1 cellular context compared by ENCODE assay signal in genomic region chr11:40328890-40329617, GRCh38.
TF ChIP-seq lines count a peak whose summit lies in the region.

No MANE protein-coding gene starts in this region.

TF ChIP-seq in HepG2, 621 proteins besides CTCF, POLR2A, EP300 and RAD21 (continued from another document and continues in another):
- TF ChIP-seq, protein P1, sequence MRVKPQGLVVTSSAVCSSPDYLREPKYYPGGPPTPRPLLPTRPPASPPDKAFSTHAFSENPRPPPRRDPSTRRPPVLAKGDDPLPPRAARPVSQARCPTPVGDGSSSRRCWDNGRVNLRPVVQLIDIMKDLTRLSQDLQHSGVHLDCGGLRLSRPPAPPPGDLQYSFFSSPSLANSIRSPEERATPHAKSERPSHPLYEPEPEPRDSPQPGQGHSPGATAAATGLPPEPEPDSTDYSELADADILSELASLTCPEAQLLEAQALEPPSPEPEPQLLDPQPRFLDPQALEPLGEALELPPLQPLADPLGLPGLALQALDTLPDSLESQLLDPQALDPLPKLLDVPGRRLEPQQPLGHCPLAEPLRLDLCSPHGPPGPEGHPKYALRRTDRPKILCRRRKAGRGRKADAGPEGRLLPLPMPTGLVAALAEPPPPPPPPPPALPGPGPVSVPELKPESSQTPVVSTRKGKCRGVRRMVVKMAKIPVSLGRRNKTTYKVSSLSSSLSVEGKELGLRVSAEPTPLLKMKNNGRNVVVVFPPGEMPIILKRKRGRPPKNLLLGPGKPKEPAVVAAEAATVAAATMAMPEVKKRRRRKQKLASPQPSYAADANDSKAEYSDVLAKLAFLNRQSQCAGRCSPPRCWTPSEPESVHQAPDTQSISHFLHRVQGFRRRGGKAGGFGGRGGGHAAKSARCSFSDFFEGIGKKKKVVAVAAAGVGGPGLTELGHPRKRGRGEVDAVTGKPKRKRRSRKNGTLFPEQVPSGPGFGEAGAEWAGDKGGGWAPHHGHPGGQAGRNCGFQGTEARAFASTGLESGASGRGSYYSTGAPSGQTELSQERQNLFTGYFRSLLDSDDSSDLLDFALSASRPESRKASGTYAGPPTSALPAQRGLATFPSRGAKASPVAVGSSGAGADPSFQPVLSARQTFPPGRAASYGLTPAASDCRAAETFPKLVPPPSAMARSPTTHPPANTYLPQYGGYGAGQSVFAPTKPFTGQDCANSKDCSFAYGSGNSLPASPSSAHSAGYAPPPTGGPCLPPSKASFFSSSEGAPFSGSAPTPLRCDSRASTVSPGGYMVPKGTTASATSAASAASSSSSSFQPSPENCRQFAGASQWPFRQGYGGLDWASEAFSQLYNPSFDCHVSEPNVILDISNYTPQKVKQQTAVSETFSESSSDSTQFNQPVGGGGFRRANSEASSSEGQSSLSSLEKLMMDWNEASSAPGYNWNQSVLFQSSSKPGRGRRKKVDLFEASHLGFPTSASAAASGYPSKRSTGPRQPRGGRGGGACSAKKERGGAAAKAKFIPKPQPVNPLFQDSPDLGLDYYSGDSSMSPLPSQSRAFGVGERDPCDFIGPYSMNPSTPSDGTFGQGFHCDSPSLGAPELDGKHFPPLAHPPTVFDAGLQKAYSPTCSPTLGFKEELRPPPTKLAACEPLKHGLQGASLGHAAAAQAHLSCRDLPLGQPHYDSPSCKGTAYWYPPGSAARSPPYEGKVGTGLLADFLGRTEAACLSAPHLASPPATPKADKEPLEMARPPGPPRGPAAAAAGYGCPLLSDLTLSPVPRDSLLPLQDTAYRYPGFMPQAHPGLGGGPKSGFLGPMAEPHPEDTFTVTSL (CRISPR knock-in tag; IDR thresholded peaks at IDR 0.05; ENCODE audit: borderline replicate concordance): peak; percentile 57; the same call in 1 of the 2 replicates
- no peak for TF ChIP-seq HOXA3 (CRISPR knock-in tag; IDR thresholded peaks at IDR 0.05)
- no peak for TF ChIP-seq ZNF800 (CRISPR knock-in tag; IDR thresholded peaks at IDR 0.05)
- no peak for TF ChIP-seq U2AF1 (optimal IDR thresholded peaks at IDR 0.05; ENCODE audit: low read depth, low read length)
- no peak for TF ChIP-seq THAP7 (CRISPR knock-in tag; IDR thresholded peaks at IDR 0.05)
- no peak for TF ChIP-seq MLLT10 (CRISPR knock-in tag; IDR thresholded peaks at IDR 0.05)
- no peak for TF ChIP-seq FOXP1 (IDR thresholded peaks at IDR 0.05)
- peak; percentile 60; the same call in 1 of the 2 replicates for TF ChIP-seq FOXP1 (CRISPR knock-in tag; IDR thresholded peaks at IDR 0.05)
- TF ChIP-seq MBD4 (IDR thresholded peaks at IDR 0.05; ENCODE audit: borderline replicate concordance, low read length): no peak
- TF ChIP-seq ZNF788 (CRISPR knock-in tag; IDR thresholded peaks at IDR 0.05; ENCODE audit: borderline replicate concordance): no peak
- no peak for TF ChIP-seq ZNF446 (CRISPR knock-in tag; IDR thresholded peaks at IDR 0.05)
- TF ChIP-seq, protein P2, sequence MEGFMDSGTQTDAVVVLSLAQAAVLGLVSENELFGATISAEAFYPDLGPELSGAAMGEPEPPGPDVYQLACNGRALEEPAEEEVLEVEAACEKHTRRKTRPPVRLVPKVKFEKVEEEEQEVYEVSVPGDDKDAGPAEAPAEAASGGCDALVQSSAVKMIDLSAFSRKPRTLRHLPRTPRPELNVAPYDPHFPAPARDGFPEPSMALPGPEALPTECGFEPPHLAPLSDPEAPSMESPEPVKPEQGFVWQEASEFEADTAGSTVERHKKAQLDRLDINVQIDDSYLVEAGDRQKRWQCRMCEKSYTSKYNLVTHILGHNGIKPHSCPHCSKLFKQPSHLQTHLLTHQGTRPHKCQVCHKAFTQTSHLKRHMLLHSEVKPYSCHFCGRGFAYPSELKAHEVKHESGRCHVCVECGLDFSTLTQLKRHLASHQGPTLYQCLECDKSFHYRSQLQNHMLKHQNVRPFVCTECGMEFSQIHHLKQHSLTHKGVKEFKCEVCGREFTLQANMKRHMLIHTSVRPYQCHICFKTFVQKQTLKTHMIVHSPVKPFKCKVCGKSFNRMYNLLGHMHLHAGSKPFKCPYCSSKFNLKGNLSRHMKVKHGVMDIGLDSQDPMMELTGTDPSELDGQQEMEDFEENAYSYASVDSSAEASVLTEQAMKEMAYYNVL (CRISPR knock-in tag; IDR thresholded peaks at IDR 0.05; ENCODE audit: borderline replicate concordance): no peak
- peak; percentile 25; the same call in 1 of the 2 replicates for TF ChIP-seq HMG20A (CRISPR knock-in tag; IDR thresholded peaks at IDR 0.05; ENCODE audit: borderline replicate concordance)
- TF ChIP-seq FOXK1 (CRISPR knock-in tag; IDR thresholded peaks at IDR 0.05; ENCODE audit: borderline replicate concordance, low read depth): peak; percentile 46; the same call in 1 of the 2 replicates
- TF ChIP-seq STAT6 (CRISPR knock-in tag; IDR thresholded peaks at IDR 0.05; ENCODE audit: borderline replicate concordance): no peak
- TF ChIP-seq ZMYM4 (CRISPR knock-in tag; IDR thresholded peaks at IDR 0.05): no peak
- TF ChIP-seq KDM4B (CRISPR knock-in tag; IDR thresholded peaks at IDR 0.05): no peak
- TF ChIP-seq DR1 (CRISPR knock-in tag; IDR thresholded peaks at IDR 0.05): no peak
- no peak for TF ChIP-seq ZNF772 (CRISPR knock-in tag; IDR thresholded peaks at IDR 0.05)
- TF ChIP-seq ARNTL (CRISPR knock-in tag; IDR thresholded peaks at IDR 0.05): 0 out of 2 replicates have a peak, but pooled peaks have one; percentile 21
- no peak for TF ChIP-seq SMARCE1 (IDR thresholded peaks at IDR 0.05; ENCODE audit: borderline replicate concordance)
- peak; percentile 31; the same call in 1 of the 2 replicates for TF ChIP-seq GABPB1 (CRISPR knock-in tag; IDR thresholded peaks at IDR 0.05)
- no peak for TF ChIP-seq KLF11 (CRISPR knock-in tag; IDR thresholded peaks at IDR 0.05)
- TF ChIP-seq, protein P3, sequence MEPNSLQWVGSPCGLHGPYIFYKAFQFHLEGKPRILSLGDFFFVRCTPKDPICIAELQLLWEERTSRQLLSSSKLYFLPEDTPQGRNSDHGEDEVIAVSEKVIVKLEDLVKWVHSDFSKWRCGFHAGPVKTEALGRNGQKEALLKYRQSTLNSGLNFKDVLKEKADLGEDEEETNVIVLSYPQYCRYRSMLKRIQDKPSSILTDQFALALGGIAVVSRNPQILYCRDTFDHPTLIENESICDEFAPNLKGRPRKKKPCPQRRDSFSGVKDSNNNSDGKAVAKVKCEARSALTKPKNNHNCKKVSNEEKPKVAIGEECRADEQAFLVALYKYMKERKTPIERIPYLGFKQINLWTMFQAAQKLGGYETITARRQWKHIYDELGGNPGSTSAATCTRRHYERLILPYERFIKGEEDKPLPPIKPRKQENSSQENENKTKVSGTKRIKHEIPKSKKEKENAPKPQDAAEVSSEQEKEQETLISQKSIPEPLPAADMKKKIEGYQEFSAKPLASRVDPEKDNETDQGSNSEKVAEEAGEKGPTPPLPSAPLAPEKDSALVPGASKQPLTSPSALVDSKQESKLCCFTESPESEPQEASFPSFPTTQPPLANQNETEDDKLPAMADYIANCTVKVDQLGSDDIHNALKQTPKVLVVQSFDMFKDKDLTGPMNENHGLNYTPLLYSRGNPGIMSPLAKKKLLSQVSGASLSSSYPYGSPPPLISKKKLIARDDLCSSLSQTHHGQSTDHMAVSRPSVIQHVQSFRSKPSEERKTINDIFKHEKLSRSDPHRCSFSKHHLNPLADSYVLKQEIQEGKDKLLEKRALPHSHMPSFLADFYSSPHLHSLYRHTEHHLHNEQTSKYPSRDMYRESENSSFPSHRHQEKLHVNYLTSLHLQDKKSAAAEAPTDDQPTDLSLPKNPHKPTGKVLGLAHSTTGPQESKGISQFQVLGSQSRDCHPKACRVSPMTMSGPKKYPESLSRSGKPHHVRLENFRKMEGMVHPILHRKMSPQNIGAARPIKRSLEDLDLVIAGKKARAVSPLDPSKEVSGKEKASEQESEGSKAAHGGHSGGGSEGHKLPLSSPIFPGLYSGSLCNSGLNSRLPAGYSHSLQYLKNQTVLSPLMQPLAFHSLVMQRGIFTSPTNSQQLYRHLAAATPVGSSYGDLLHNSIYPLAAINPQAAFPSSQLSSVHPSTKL (CRISPR knock-in tag; IDR thresholded peaks at IDR 0.05): peak; percentile 39
- TF ChIP-seq ZNF205 (CRISPR knock-in tag; IDR thresholded peaks at IDR 0.05): no peak
- TF ChIP-seq, protein P4, sequence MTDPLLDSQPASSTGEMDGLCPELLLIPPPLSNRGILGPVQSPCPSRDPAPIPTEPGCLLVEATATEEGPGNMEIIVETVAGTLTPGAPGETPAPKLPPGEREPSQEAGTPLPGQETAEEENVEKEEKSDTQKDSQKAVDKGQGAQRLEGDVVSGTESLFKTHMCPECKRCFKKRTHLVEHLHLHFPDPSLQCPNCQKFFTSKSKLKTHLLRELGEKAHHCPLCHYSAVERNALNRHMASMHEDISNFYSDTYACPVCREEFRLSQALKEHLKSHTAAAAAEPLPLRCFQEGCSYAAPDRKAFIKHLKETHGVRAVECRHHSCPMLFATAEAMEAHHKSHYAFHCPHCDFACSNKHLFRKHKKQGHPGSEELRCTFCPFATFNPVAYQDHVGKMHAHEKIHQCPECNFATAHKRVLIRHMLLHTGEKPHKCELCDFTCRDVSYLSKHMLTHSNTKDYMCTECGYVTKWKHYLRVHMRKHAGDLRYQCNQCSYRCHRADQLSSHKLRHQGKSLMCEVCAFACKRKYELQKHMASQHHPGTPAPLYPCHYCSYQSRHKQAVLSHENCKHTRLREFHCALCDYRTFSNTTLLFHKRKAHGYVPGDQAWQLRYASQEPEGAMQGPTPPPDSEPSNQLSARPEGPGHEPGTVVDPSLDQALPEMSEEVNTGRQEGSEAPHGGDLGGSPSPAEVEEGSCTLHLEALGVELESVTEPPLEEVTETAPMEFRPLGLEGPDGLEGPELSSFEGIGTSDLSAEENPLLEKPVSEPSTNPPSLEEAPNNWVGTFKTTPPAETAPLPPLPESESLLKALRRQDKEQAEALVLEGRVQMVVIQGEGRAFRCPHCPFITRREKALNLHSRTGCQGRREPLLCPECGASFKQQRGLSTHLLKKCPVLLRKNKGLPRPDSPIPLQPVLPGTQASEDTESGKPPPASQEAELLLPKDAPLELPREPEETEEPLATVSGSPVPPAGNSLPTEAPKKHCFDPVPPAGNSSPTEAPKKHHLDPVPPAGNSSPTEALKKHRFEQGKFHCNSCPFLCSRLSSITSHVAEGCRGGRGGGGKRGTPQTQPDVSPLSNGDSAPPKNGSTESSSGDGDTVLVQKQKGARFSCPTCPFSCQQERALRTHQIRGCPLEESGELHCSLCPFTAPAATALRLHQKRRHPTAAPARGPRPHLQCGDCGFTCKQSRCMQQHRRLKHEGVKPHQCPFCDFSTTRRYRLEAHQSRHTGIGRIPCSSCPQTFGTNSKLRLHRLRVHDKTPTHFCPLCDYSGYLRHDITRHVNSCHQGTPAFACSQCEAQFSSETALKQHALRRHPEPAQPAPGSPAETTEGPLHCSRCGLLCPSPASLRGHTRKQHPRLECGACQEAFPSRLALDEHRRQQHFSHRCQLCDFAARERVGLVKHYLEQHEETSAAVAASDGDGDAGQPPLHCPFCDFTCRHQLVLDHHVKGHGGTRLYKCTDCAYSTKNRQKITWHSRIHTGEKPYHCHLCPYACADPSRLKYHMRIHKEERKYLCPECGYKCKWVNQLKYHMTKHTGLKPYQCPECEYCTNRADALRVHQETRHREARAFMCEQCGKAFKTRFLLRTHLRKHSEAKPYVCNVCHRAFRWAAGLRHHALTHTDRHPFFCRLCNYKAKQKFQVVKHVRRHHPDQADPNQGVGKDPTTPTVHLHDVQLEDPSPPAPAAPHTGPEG (CRISPR knock-in tag; IDR thresholded peaks at IDR 0.05): no peak
- TF ChIP-seq HDAC1 (CRISPR knock-in tag; IDR thresholded peaks at IDR 0.05): no peak
- TF ChIP-seq ZNF569 (CRISPR knock-in tag; IDR thresholded peaks at IDR 0.05; ENCODE audit: borderline replicate concordance): no peak
- no peak; the same call in 1 of the 2 replicates for TF ChIP-seq JUNB (CRISPR knock-in tag; IDR thresholded peaks at IDR 0.05; ENCODE audit: borderline replicate concordance)
- no peak for TF ChIP-seq ZNF790 (CRISPR knock-in tag; IDR thresholded peaks at IDR 0.05; ENCODE audit: borderline replicate concordance)
- TF ChIP-seq NFRKB (IDR thresholded peaks at IDR 0.05): no peak
- TF ChIP-seq ZNF160 (CRISPR knock-in tag; IDR thresholded peaks at IDR 0.05): no peak
- TF ChIP-seq JUN (CRISPR knock-in tag; IDR thresholded peaks at IDR 0.05): 0 out of 2 replicates have a peak, but pooled peaks have one; percentile 38
- TF ChIP-seq MIER2 (CRISPR knock-in tag; IDR thresholded peaks at IDR 0.05): no peak
- no peak for TF ChIP-seq MZF1 (CRISPR knock-in tag; IDR thresholded peaks at IDR 0.05; ENCODE audit: borderline replicate concordance)
- TF ChIP-seq ZNF274 (CRISPR knock-in tag; IDR thresholded peaks at IDR 0.05): no peak
- no peak for TF ChIP-seq ZNF24 (IDR thresholded peaks at IDR 0.05)
- TF ChIP-seq AGO2 (optimal IDR thresholded peaks at IDR 0.05; ENCODE audit: low read depth, low read length): no peak
- peak; percentile 79 for TF ChIP-seq TEAD3 (CRISPR knock-in tag; optimal IDR thresholded peaks at IDR 0.05; ENCODE audit: borderline replicate concordance)
- no peak for TF ChIP-seq SSRP1 (CRISPR knock-in tag; IDR thresholded peaks at IDR 0.05)
- no peak for TF ChIP-seq MAFF (IDR thresholded peaks at IDR 0.05; ENCODE audit: low read depth, low read length)
